Comparison of ENCODE assay signal across 8 cellular contexts in genomic region chr15:30990451-30991300, GRCh38. TPM values are rescaled to one million over a fixed set of nuclear protein-coding genes. Genes with fewer than 3 reads are reported as not detected.
DNase-seq lines count a peak whose midpoint lies in the region; ATAC-seq and TF ChIP-seq lines count a peak whose summit lies in the region.

No MANE protein-coding gene starts in this region.

- H3K27ac ChIP-seq in CD8-positive, alpha-beta T cell (ENCODE audit: low read depth, low read length) = peak overlapping the region; percentile 75
- peak overlapping the region; percentile 97 for H3K27ac ChIP-seq in SJSA1

- intact Hi-C loops in CD8-positive, alpha-beta T cell (cut with DNase I, micrococcal nuclease) = loop anchor here (1.0 to 10.0 kb wide), 7 partner anchors 87 to 884 kb away; partner anchors contain the start of genes FAN1 (in 2 of the 2), KLF13 (in 2 of the 2) and OTUD7A (in 1 of the 2)

- H3K36me3 Mint-ChIP-seq in CD8-positive, alpha-beta T cell = peaks cover 21% of the 10 kb centered on the region
- peaks cover 8 to 9% of the 10 kb centered on the region in 2 donors for H3K36me3 Mint-ChIP-seq in naive B cell

- no peaks in the 10 kb centered on the region for H3K27me3 ChIP-seq in CD8-positive, alpha-beta T cell (ENCODE audit: insufficient read depth, low read length)
- H3K27me3 ChIP-seq in HAP-1 (ENCODE audit: low read depth) = no peaks in the 10 kb centered on the region
- H3K27me3 ChIP-seq in SJSA1 (replicated peaks) = no peaks in the 10 kb centered on the region
- no peaks in the 10 kb centered on the region for H3K27me3 ChIP-seq in endocrine pancreas (ENCODE audit: control insufficient read depth, insufficient read depth, low read length)

- peaks cover 39% of the 10 kb centered on the region for H3K4me1 Mint-ChIP-seq in CD8-positive, alpha-beta T cell (ENCODE audit: low read depth)
- peaks cover 28 to 38% (median 36%) of the 10 kb centered on the region in 3 donors for H3K4me1 Mint-ChIP-seq in naive B cell

- no peak for DNase-seq in CD8-positive, alpha-beta T cell
- DNase-seq in HAP-1 (ENCODE audit: low spot score in 2 of 2) = peak in 1 of 2 experiments; percentile 30
- DNase-seq in SJSA1 (ENCODE audit: low read depth in 1 of 2, low spot score in 2 of 2) = no peak
- DNase-seq in naive B cell = peak; percentile 30
- DNase-seq in iPS-NIHi11 (ENCODE audit: low spot score) = no peak
- no peak for DNase-seq in SHP77 (lab: John Stamatoyannopoulos, UW)

- in situ Hi-C loops in HAP-1 (cut with MboI; ENCODE audit: low sequenced_read_pairs) = no loop called here

- peak overlapping the region; percentile 95 for H3K27ac Mint-ChIP-seq in CD8-positive, alpha-beta T cell
- peak overlapping the region; percentile 95 to 98 (median 97) for H3K27ac Mint-ChIP-seq in naive B cell

- no peaks in the 10 kb centered on the region for H3K9me3 ChIP-seq in CD8-positive, alpha-beta T cell (ENCODE audit: low read length)
- no peaks in the 10 kb centered on the region for H3K9me3 ChIP-seq in HAP-1
- H3K9me3 ChIP-seq in SJSA1 (replicated peaks) = peaks cover 9% of the 10 kb centered on the region
- H3K9me3 ChIP-seq in endocrine pancreas (ENCODE audit: control insufficient read depth, low read length) = no peaks in the 10 kb centered on the region

- peak overlapping the region; percentile 94 for H3K4me3 Mint-ChIP-seq in CD8-positive, alpha-beta T cell
- H3K4me3 Mint-ChIP-seq in naive B cell = peak overlapping the region; percentile 95 to 100 (median 97)

- H3K36me3 ChIP-seq in CD8-positive, alpha-beta T cell (ENCODE audit: insufficient read depth, low read length) = no peaks in the 10 kb centered on the region
- H3K36me3 ChIP-seq in HAP-1 (replicated peaks) (no peaks in the 10 kb centered on the region), SJSA1 (peaks cover 32% of the 10 kb centered on the region), endocrine pancreas (ENCODE audit: control insufficient read depth, insufficient read depth, low read length) (no peaks in the 10 kb centered on the region)

- TF ChIP-seq CTCF in CD8-positive, alpha-beta T cell (IDR thresholded peaks at IDR 0.05) = no peak

- CTCF ChIA-PET in CD8-positive, alpha-beta T cell (lab: Charles Lee) = interaction anchor here (1.2 to 1.4 kb wide), 2 partner anchors 8 to 138 kb away, joined by 3 read pairs; no protein-coding TSS in a partner anchor

- no peaks in the 10 kb centered on the region for H3K9me3 Mint-ChIP-seq in CD8-positive, alpha-beta T cell
- H3K9me3 Mint-ChIP-seq in naive B cell = no peaks in the 10 kb centered on the region

- no peak for ATAC-seq in CD8-positive, alpha-beta T cell
- ATAC-seq in naive B cell (ENCODE audit: low read depth in 2 of 2) = peak in 1 of 2 donors; percentile 14
- no peak for ATAC-seq in GM18868 (IDR thresholded peaks at IDR 0.05; ENCODE audit: unreplicated experiment)

- POLR2A ChIA-PET in CD8-positive, alpha-beta T cell (lab: Charles Lee) = interaction anchor here (0.8 to 2.5 kb wide), 3 partner anchors 24 to 150 kb away, joined by 3 to 15 read pairs (median 3); no protein-coding TSS in a partner anchor

- H3K4me3 ChIP-seq in CD8-positive, alpha-beta T cell (ENCODE audit: low read depth, low read length) = peak overlapping the region; percentile 71
- H3K4me3 ChIP-seq in HAP-1 (peak overlapping the region; percentile 88), SJSA1 (peak overlapping the region; percentile 100), endocrine pancreas (ENCODE audit: control insufficient read depth, insufficient read depth, low read length) (peak overlapping the region; percentile 96)

- peaks cover 26% of the 10 kb centered on the region for H3K4me1 ChIP-seq in CD8-positive, alpha-beta T cell (ENCODE audit: insufficient read depth, low read length)
- H3K4me1 ChIP-seq in HAP-1 = peaks cover 7% of the 10 kb centered on the region
- H3K4me1 ChIP-seq in SJSA1 (replicated peaks) = peaks cover 16% of the 10 kb centered on the region
- H3K4me1 ChIP-seq in endocrine pancreas (ENCODE audit: control insufficient read depth, insufficient read depth, low read length) = peaks cover 10% of the 10 kb centered on the region

- H3K9ac ChIP-seq in endocrine pancreas (ENCODE audit: control insufficient read depth, insufficient read depth, low read length) = peak overlapping the region; percentile 84

- no peaks in the 10 kb centered on the region for H3K27me3 Mint-ChIP-seq in CD8-positive, alpha-beta T cell (ENCODE audit: low read depth)
- H3K27me3 Mint-ChIP-seq in naive B cell = no peaks in the 10 kb centered on the region

RNA-seq across cellular contexts. Expression of gene MTMR10, which starts 0.8 kb away (rescaled TPM):
- total RNA-seq in CD8-positive, alpha-beta T cell = 10 to 100 TPM; 54.7 to 56.4 TPM
- 20.2 and 22.4 TPM in 2 replicates for total RNA-seq in SJSA1 (2014; rRNA removed; shearing (Covaris generic))
- 10 to 100 TPM in 5 of 6 donors, 1 to 10 TPM in 1; 2.7 to 43.0 (median 17.1) TPM for polyA plus RNA-seq in naive B cell (ENCODE audit: low read depth in 6 of 6)
